In genomic region chr12:29711381-29711780, GRCh38 we compare ENCODE assay signal across 9 cellular contexts.
"Had no signal": no experiment of that assay in that cellular context is flagged by ENCODE, and none has a peak within 500 bp of the region (broad histone marks: within the 10 kb centered on the region; RNA-seq: fewer than 3 reads in every experiment).

No MANE protein-coding gene starts in this region.

- H3K9me3 ChIP-seq: right lobe of liver, upper lobe of left lung had no signal

- H3K4me3 Mint-ChIP-seq: activated naive CD4-positive, alpha-beta T cell treated with anti-CD3 and anti-CD28 coated beads, Interleukin-2, amount 10 ng/mL, durations not matched to agents 7 days and 5 days; T-helper 1 cell treated with Interleukin-12 subunit alpha and Interleukin-12 subunit beta and Interleukin-4 antibody, amounts not matched to agents 30 μg/mL and 1 μg/mL, for 36 hours had no signal

- H3K36me3 Mint-ChIP-seq: activated naive CD4-positive, alpha-beta T cell treated with anti-CD3 and anti-CD28 coated beads, Interleukin-2, amount 10 ng/mL, durations not matched to agents 7 days and 5 days had no signal

- H3K27ac ChIP-seq: right lobe of liver, upper lobe of left lung, WERI-Rb-1 had no signal

- ATAC-seq: right lobe of liver; stimulated activated naive CD8-positive, alpha-beta T cell treated with anti-CD3 and anti-CD28 coated beads, Interleukin-15, Interleukin-2, amounts not matched to agents 100 U/mL and 50 U/mL, for 24 hours had no signal

- H3K4me1 Mint-ChIP-seq: activated naive CD4-positive, alpha-beta T cell treated with anti-CD3 and anti-CD28 coated beads, Interleukin-2, amount 10 ng/mL, durations not matched to agents 7 days and 5 days had no signal

- DNase-seq: activated CD4-positive, alpha-beta T cell treated with anti-CD3 and anti-CD28 coated beads, Interleukin-2, amount 50 U/mL, for 48 hours; activated naive CD4-positive, alpha-beta T cell treated with anti-CD3 and anti-CD28 coated beads, Interleukin-2, amount 10 ng/mL, durations not matched to agents 7 days and 5 days; hypothalamus; kidney; right lobe of liver; stimulated activated naive CD8-positive, alpha-beta T cell treated with anti-CD3 and anti-CD28 coated beads, Interleukin-15, Interleukin-2, amounts not matched to agents 100 U/mL and 50 U/mL, for 24 hours; upper lobe of left lung; WERI-Rb-1 had no signal

- H3K9me3 Mint-ChIP-seq: activated naive CD4-positive, alpha-beta T cell treated with anti-CD3 and anti-CD28 coated beads, Interleukin-2, amount 10 ng/mL, durations not matched to agents 7 days and 5 days; T-helper 1 cell treated with Interleukin-12 subunit alpha and Interleukin-12 subunit beta and Interleukin-4 antibody, amounts not matched to agents 30 μg/mL and 1 μg/mL, for 36 hours had no signal

- H3K27me3 Mint-ChIP-seq: activated naive CD4-positive, alpha-beta T cell treated with anti-CD3 and anti-CD28 coated beads, Interleukin-2, amount 10 ng/mL, durations not matched to agents 7 days and 5 days had no signal

- H3K27ac Mint-ChIP-seq: activated naive CD4-positive, alpha-beta T cell treated with anti-CD3 and anti-CD28 coated beads, Interleukin-2, amount 10 ng/mL, durations not matched to agents 7 days and 5 days; T-helper 1 cell treated with Interleukin-12 subunit alpha and Interleukin-12 subunit beta and Interleukin-4 antibody, amounts not matched to agents 30 μg/mL and 1 μg/mL, for 36 hours had no signal

- H3K4me3 ChIP-seq: right lobe of liver, upper lobe of left lung had no signal

- H3K36me3 ChIP-seq: right lobe of liver, upper lobe of left lung, WERI-Rb-1 had no signal

- H3K4me1 ChIP-seq: right lobe of liver, upper lobe of left lung had no signal

- H3K27me3 ChIP-seq: right lobe of liver, upper lobe of left lung had no signal
